Comparison of ENCODE assay signal across 1 cellular context in the genomic region with DNA sequence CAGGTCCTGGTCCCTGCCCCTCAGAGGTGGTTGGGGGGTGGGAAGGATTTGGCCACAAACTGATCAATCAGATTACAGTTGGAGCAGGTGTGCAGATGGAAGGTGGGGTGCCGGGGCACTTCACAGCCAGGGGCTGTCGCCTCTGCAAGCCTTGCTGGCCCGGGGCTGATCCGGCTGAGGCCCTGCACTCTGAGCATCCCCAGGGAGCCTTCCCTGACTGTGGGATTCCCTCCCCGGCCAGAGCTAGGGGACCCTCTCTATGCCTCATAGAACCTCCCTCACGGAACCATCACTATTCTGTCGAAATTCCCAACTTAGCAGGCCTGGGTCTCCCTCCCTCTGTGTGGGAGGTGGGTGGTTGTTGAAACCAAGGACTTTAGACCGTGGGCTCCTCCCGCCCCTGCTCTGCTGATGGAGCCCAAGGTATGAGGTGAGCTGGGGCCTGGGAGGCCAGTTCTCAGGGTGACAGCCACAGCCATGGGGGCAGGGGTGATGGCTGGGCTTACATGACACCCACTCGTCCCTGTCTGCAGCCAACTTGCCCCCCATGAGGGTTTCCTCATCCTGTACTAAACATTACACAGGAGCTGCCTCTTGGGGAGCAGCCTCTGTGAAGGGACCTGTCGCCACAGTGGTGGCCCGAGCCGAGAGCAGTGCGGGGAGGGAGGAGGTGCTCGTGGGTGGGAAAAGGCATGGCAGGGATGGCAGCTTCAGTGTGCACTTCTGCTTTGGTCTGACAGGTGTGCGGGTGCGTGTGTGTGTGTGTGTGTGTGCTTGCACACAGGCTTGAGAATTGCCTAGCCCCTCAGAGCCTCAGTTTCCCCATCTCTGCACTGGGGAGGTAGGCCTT.
TF ChIP-seq lines count a peak whose summit lies in the region.

No MANE protein-coding gene starts in this region.

TF ChIP-seq in HepG2, 621 proteins besides CTCF, POLR2A, EP300 and RAD21 (continued from another document and continues in another):
- TF ChIP-seq, protein P1, sequence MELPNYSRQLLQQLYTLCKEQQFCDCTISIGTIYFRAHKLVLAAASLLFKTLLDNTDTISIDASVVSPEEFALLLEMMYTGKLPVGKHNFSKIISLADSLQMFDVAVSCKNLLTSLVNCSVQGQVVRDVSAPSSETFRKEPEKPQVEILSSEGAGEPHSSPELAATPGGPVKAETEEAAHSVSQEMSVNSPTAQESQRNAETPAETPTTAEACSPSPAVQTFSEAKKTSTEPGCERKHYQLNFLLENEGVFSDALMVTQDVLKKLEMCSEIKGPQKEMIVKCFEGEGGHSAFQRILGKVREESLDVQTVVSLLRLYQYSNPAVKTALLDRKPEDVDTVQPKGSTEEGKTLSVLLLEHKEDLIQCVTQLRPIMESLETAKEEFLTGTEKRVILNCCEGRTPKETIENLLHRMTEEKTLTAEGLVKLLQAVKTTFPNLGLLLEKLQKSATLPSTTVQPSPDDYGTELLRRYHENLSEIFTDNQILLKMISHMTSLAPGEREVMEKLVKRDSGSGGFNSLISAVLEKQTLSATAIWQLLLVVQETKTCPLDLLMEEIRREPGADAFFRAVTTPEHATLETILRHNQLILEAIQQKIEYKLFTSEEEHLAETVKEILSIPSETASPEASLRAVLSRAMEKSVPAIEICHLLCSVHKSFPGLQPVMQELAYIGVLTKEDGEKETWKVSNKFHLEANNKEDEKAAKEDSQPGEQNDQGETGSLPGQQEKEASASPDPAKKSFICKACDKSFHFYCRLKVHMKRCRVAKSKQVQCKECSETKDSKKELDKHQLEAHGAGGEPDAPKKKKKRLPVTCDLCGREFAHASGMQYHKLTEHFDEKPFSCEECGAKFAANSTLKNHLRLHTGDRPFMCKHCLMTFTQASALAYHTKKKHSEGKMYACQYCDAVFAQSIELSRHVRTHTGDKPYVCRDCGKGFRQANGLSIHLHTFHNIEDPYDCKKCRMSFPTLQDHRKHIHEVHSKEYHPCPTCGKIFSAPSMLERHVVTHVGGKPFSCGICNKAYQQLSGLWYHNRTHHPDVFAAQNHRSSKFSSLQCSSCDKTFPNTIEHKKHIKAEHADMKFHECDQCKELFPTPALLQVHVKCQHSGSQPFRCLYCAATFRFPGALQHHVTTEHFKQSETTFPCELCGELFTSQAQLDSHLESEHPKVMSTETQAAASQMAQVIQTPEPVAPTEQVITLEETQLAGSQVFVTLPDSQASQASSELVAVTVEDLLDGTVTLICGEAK (IDR thresholded peaks at IDR 0.05), result no peak
- TF ChIP-seq, protein P1 (CRISPR knock-in tag; IDR thresholded peaks at IDR 0.05), result no peak
- TF ChIP-seq ATF7 (IDR thresholded peaks at IDR 0.05) (no peak), ATF7 (CRISPR knock-in tag; IDR thresholded peaks at IDR 0.05) (no peak), ZNF274 (CRISPR knock-in tag; IDR thresholded peaks at IDR 0.05) (no peak), KIAA2018 (CRISPR knock-in tag; IDR thresholded peaks at IDR 0.05; ENCODE audit: borderline replicate concordance) (no peak), ASH2L (IDR thresholded peaks at IDR 0.05; ENCODE audit: insufficient read length, low read depth, low read length) (no peak), ZKSCAN1 (IDR thresholded peaks at IDR 0.05; ENCODE audit: low read length) (no peak), RARG (CRISPR knock-in tag; IDR thresholded peaks at IDR 0.05; ENCODE audit: low read depth) (no peak), E2F2 (CRISPR knock-in tag; IDR thresholded peaks at IDR 0.05; ENCODE audit: borderline replicate concordance) (no peak), YEATS4 (CRISPR knock-in tag; IDR thresholded peaks at IDR 0.05; ENCODE audit: borderline replicate concordance) (no peak; the same call in 1 of the 2 replicates), MED1 (CRISPR knock-in tag; IDR thresholded peaks at IDR 0.05) (peak; percentile 59), CBX2 (IDR thresholded peaks at IDR 0.05; ENCODE audit: low read depth, low read length) (no peak), CBX2 (CRISPR knock-in tag; IDR thresholded peaks at IDR 0.05; ENCODE audit: low read depth) (no peak), PAF1 (CRISPR knock-in tag; IDR thresholded peaks at IDR 0.05) (no peak), LCORL (IDR thresholded peaks at IDR 0.05) (no peak), LCORL (CRISPR knock-in tag; IDR thresholded peaks at IDR 0.05) (peak; percentile 88), ZNF7 (CRISPR knock-in tag; IDR thresholded peaks at IDR 0.05) (no peak), MEF2D (CRISPR knock-in tag; IDR thresholded peaks at IDR 0.05) (0 out of 2 replicates have a peak, but pooled peaks have one; percentile 48), KLF13 (CRISPR knock-in tag; IDR thresholded peaks at IDR 0.05) (no peak), ZNF570 (CRISPR knock-in tag; IDR thresholded peaks at IDR 0.05; ENCODE audit: borderline replicate concordance) (no peak), CHD4 (IDR thresholded peaks at IDR 0.05; ENCODE audit: borderline replicate concordance, low read length) (no peak), ZBTB8A (CRISPR knock-in tag; IDR thresholded peaks at IDR 0.05; ENCODE audit: borderline replicate concordance, low read depth) (no peak), HNRNPL (IDR thresholded peaks at IDR 0.05; ENCODE audit: low read depth, low read length) (no peak)
- TF ChIP-seq, protein P2, sequence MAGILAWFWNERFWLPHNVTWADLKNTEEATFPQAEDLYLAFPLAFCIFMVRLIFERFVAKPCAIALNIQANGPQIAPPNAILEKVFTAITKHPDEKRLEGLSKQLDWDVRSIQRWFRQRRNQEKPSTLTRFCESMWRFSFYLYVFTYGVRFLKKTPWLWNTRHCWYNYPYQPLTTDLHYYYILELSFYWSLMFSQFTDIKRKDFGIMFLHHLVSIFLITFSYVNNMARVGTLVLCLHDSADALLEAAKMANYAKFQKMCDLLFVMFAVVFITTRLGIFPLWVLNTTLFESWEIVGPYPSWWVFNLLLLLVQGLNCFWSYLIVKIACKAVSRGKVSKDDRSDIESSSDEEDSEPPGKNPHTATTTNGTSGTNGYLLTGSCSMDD (CRISPR knock-in tag; IDR thresholded peaks at IDR 0.05), result no peak
- TF ChIP-seq, protein P3, sequence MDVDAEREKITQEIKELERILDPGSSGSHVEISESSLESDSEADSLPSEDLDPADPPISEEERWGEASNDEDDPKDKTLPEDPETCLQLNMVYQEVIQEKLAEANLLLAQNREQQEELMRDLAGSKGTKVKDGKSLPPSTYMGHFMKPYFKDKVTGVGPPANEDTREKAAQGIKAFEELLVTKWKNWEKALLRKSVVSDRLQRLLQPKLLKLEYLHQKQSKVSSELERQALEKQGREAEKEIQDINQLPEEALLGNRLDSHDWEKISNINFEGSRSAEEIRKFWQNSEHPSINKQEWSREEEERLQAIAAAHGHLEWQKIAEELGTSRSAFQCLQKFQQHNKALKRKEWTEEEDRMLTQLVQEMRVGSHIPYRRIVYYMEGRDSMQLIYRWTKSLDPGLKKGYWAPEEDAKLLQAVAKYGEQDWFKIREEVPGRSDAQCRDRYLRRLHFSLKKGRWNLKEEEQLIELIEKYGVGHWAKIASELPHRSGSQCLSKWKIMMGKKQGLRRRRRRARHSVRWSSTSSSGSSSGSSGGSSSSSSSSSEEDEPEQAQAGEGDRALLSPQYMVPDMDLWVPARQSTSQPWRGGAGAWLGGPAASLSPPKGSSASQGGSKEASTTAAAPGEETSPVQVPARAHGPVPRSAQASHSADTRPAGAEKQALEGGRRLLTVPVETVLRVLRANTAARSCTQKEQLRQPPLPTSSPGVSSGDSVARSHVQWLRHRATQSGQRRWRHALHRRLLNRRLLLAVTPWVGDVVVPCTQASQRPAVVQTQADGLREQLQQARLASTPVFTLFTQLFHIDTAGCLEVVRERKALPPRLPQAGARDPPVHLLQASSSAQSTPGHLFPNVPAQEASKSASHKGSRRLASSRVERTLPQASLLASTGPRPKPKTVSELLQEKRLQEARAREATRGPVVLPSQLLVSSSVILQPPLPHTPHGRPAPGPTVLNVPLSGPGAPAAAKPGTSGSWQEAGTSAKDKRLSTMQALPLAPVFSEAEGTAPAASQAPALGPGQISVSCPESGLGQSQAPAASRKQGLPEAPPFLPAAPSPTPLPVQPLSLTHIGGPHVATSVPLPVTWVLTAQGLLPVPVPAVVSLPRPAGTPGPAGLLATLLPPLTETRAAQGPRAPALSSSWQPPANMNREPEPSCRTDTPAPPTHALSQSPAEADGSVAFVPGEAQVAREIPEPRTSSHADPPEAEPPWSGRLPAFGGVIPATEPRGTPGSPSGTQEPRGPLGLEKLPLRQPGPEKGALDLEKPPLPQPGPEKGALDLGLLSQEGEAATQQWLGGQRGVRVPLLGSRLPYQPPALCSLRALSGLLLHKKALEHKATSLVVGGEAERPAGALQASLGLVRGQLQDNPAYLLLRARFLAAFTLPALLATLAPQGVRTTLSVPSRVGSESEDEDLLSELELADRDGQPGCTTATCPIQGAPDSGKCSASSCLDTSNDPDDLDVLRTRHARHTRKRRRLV (CRISPR knock-in tag; IDR thresholded peaks at IDR 0.05), result no peak
